In the genomic region with DNA sequence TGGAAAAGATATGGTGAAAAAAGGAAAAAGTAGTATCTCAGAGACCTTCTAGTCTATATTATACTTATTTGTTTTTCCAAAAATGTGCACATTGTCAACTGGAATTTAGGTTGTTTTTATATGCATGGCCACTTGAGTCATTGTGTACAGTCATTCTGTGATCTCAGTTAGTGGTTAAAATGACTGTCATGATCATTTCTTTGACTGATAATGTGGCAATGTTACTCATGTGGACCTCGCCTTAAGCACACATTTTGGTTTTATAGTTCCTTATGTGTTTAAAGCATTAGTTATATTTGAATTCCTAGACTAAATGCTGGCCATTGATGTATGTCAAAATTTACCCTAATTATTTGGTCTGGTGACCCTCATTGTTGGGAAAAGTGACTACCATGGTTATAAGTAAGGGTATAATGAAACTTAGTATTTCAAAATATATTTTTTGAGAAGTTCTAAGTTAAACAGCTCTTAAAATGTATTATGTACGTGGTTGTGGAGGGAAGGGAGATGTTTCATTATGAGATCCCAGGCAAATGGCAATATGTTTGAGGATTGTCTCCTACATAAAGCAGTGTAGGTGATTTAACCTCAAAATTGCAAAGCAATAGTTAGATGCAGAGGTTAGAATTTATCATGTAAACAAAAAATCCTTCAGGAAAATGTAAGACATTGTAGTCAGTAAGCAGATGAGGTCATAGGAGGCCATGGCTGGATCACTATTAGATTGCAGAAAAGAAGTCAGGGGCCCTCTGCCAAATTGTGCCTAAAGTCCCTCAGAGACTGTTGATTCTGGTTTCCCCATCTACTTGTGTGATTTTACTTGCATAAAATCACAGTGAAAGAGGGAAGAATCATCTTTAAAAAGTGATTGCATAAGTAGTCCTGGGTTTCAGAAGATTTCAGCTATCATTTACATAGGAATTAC, we compare ENCODE assay signal across 8 cellular contexts. TPM values are rescaled to one million over a fixed set of nuclear protein-coding genes. Genes with fewer than 3 reads are reported as not detected.
A peak's percentile ranks its signal among the peaks of the same experiment; 100 is the strongest.
DNase-seq lines count a peak whose midpoint lies in the region; ATAC-seq and TF ChIP-seq lines count a peak whose summit lies in the region.

No MANE protein-coding gene starts in this region.

- no peaks in the 10 kb centered on the region for H3K27me3 Mint-ChIP-seq in CD4-positive, CD25-positive, alpha-beta regulatory T cell

- dilution Hi-C loops in mammary epithelial cell (cut with HindIII; ENCODE audit: low sequenced_read_pairs): no loop called here

- peaks cover 6% of the 10 kb centered on the region for H3K36me3 Mint-ChIP-seq in CD4-positive, CD25-positive, alpha-beta regulatory T cell

- H3K27ac ChIP-seq in CD4-positive, CD25-positive, alpha-beta regulatory T cell (ENCODE audit: insufficient read depth, low read length, poor library complexity, severe bottlenecking): no peak overlapping the region
- peak overlapping the region; percentile 2 for H3K27ac ChIP-seq in mammary epithelial cell (ENCODE audit: insufficient read depth, low read depth, low read length)
- no peak overlapping the region for H3K27ac ChIP-seq in adrenal gland

- peak overlapping the region in 1 of 4 donors; percentile 61 for H3K4me3 Mint-ChIP-seq in CD4-positive, CD25-positive, alpha-beta regulatory T cell

- H3K4me1 ChIP-seq in CD4-positive, CD25-positive, alpha-beta regulatory T cell (ENCODE audit: control insufficient read depth, insufficient read depth, low read length, poor library complexity, severe bottlenecking): peaks cover 7% of the 10 kb centered on the region
- H3K4me1 ChIP-seq in mammary epithelial cell (ENCODE audit: insufficient read depth, low read length) (peaks cover 13% of the 10 kb centered on the region), adrenal gland (replicated peaks in 1 of 2) (no peaks in the 10 kb centered on the region)

- peak overlapping the region in 1 of 3 donors; percentile 71 for H3K27ac Mint-ChIP-seq in CD4-positive, CD25-positive, alpha-beta regulatory T cell

- intact Hi-C loops in mammary epithelial cell (cut with micrococcal nuclease) (no loop called here), adrenal gland (cut with DNase I) (no loop called here)

- H3K9ac ChIP-seq in mammary epithelial cell (ENCODE audit: insufficient read depth, low read length): no peak overlapping the region

- WGBS in mammary epithelial cell (ENCODE audit: low coverage, missing lambda C conversion rate): 50% methylated on average over 2 of the region's 2 CpGs
- 76 to 94% (median 87%) methylated on average over 2 of the region's 2 CpGs for WGBS in adrenal gland, 4 donors

- H4K20me1 ChIP-seq in mammary epithelial cell (ENCODE audit: insufficient read depth, low read length): no peaks in the 10 kb centered on the region

- TF ChIP-seq CTCF in mammary epithelial cell (conservative IDR thresholded peaks at IDR 0.05 in 1 of 2, IDR thresholded peaks at IDR 0.05 in 1 of 2; ENCODE audit: extremely low read depth in 1 of 2, insufficient read depth in 1 of 2, low read depth in 1 of 2, low read length in 2 of 2) (no peak), adrenal gland (IDR thresholded peaks at IDR 0.05) (no peak)

- peak overlapping the region; percentile 46 for H3K4me2 ChIP-seq in mammary epithelial cell (ENCODE audit: insufficient read depth, low read depth, low read length)

- no TSS peak for BruUV-seq in mammary epithelial cell (replicated peaks; lab: Mats Ljungman, UMichigan)

- peaks cover 3 to 15% (median 10%) of the 10 kb centered on the region in 4 donors for H3K4me1 Mint-ChIP-seq in CD4-positive, CD25-positive, alpha-beta regulatory T cell

- peaks cover 0 to 1% (median 0%) of the 10 kb centered on the region in 7 donors for H3K9me3 Mint-ChIP-seq in CD4-positive, CD25-positive, alpha-beta regulatory T cell

- CTCF ChIA-PET in mammary epithelial cell (lab: Charles Lee; ENCODE audit: low non-redundant PET): no interaction called here

- in situ Hi-C loops in mammary epithelial cell (cut with MboI; ENCODE audit: low sequenced_read_pairs in 2 of 2): no loop called here

- peak in 1 of 3 donors; percentile 77 for DNase-seq in CD4-positive, CD25-positive, alpha-beta regulatory T cell
- DNase-seq in mammary epithelial cell (peak; percentile 74), NCI-H2029 treated with DMSO at 0.1 percent for 48 hours (lab: John Stamatoyannopoulos, UW) (no peak), adrenal gland (no peak), occipital lobe (lab: John Stamatoyannopoulos, UW) (no peak)
- no peak for DNase-seq in activated CD8-positive, alpha-beta memory T cell treated with anti-CD3 and anti-CD28 coated beads, Interleukin-2, amount 50 U/mL, for 4 hours

- H2AFZ ChIP-seq in mammary epithelial cell (ENCODE audit: low read depth, low read length): no peak overlapping the region

- H3K4me3 ChIP-seq in CD4-positive, CD25-positive, alpha-beta regulatory T cell (ENCODE audit: low read depth, low read length): peak overlapping the region; percentile 34
- no peak overlapping the region for H3K4me3 ChIP-seq in mammary epithelial cell (replicated peaks in 1 of 3; ENCODE audit: insufficient read depth in 1 of 3, low read depth in 2 of 3, low read length in 3 of 3)
- H3K4me3 ChIP-seq in adrenal gland: no peak overlapping the region

- H3K36me3 ChIP-seq in CD4-positive, CD25-positive, alpha-beta regulatory T cell (ENCODE audit: control insufficient read depth, insufficient read depth, low read length): no peaks in the 10 kb centered on the region
- no peaks in the 10 kb centered on the region for H3K36me3 ChIP-seq in mammary epithelial cell (ENCODE audit: insufficient read depth, low read length)
- H3K36me3 ChIP-seq in adrenal gland (replicated peaks in 1 of 2): no peaks in the 10 kb centered on the region

- H3K27me3 ChIP-seq in CD4-positive, CD25-positive, alpha-beta regulatory T cell (ENCODE audit: control insufficient read depth, insufficient read depth, low read length): no peaks in the 10 kb centered on the region
- H3K27me3 ChIP-seq in mammary epithelial cell (ENCODE audit: insufficient read depth, low read length) (no peaks in the 10 kb centered on the region), adrenal gland (no peaks in the 10 kb centered on the region)

- ATAC-seq in CD4-positive, CD25-positive, alpha-beta regulatory T cell (ENCODE audit: low read depth in 2 of 2): peak; percentile 64
- ATAC-seq in GM19452 (IDR thresholded peaks at IDR 0.05; ENCODE audit: unreplicated experiment): peak; percentile 83
- peak; percentile 80 for ATAC-seq in HG03439 (IDR thresholded peaks at IDR 0.05; ENCODE audit: unreplicated experiment)

- no peaks in the 10 kb centered on the region for H3K79me2 ChIP-seq in mammary epithelial cell (ENCODE audit: insufficient read depth, low read length)

- no peak for TF ChIP-seq POLR2A in adrenal gland (IDR thresholded peaks at IDR 0.05)

- H3K9me3 ChIP-seq in CD4-positive, CD25-positive, alpha-beta regulatory T cell (ENCODE audit: control insufficient read depth in 2 of 2, low read length in 2 of 2): no peaks in the 10 kb centered on the region
- no peaks in the 10 kb centered on the region for H3K9me3 ChIP-seq in mammary epithelial cell (replicated peaks; ENCODE audit: insufficient read depth, low read length)
- no peaks in the 10 kb centered on the region for H3K9me3 ChIP-seq in adrenal gland (replicated peaks in 1 of 3)

RNA-seq across cellular contexts. Expression of a gene that starts 17.5 kb away (rescaled TPM):
- 42.6 TPM for total RNA-seq in CD4-positive, CD25-positive, alpha-beta regulatory T cell
- polyA plus RNA-seq in CD4-positive, CD25-positive, alpha-beta regulatory T cell: 10 to 100 TPM; 45.2 to 54.1 (median 51.9) TPM
- 10 to 100 TPM; 15.7 to 30.5 TPM for total RNA-seq in mammary epithelial cell
- polyA plus RNA-seq in mammary epithelial cell: 17.0 TPM
- 33.6 TPM for polyA minus RNA-seq in mammary epithelial cell
- total RNA-seq in adrenal gland: 10 to 100 TPM; 23.1 to 74.6 (median 43.2) TPM
- polyA plus RNA-seq in adrenal gland: 10 to 100 TPM; 14.4 to 52.5 (median 16.7) TPM
- total RNA-seq in occipital lobe: 76.1 TPM

RNA-seq across cellular contexts. Expression of a gene that starts 51.9 kb away (rescaled TPM):
- 3.4 TPM for total RNA-seq in CD4-positive, CD25-positive, alpha-beta regulatory T cell
- polyA plus RNA-seq in CD4-positive, CD25-positive, alpha-beta regulatory T cell: 1 to 10 TPM; 3.4 to 5.0 (median 4.1) TPM
- 10 to 100 TPM; 10.2 to 14.5 TPM for total RNA-seq in mammary epithelial cell
- polyA plus RNA-seq in mammary epithelial cell: 3.6 TPM
- polyA minus RNA-seq in mammary epithelial cell: 22.3 TPM
- total RNA-seq in adrenal gland: 10 to 100 TPM in 6 of 8 donors, 1 to 10 TPM in 2; 5.1 to 20.2 (median 13.0) TPM
- 10 to 100 TPM in 1 of 3 donors, 1 to 10 TPM in 2; 3.6 to 24.2 (median 6.5) TPM for polyA plus RNA-seq in adrenal gland
- 30.6 TPM for total RNA-seq in occipital lobe
